Comparison of ENCODE assay signal across 1 cellular context in the genomic region with DNA sequence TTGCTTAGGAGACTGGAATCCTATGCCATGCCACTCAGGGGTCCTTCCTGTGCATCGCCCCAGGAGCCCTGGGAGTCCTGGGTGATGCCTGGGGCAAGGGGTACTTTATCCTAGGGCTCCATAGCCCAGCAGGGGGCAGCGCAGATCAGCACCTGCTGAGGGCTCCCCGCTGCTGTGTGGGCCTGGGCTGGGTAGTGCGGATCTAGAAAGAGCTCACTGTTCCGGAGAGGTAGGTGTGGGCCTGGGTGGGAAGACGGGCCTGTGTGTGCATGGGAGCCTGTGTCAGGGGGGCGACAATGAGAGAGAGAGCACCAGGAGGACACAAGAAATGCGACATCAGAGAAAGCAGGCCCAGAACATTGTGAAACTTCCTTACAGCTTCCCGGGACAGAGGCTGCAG.
TF ChIP-seq lines count a peak whose summit lies in the region.

No MANE protein-coding gene starts in this region.

TF ChIP-seq in GM12878, 131 proteins besides CTCF, POLR2A, EP300 and RAD21 (continued from another document):
- TF ChIP-seq MYB (IDR thresholded peaks at IDR 0.05; ENCODE audit: borderline replicate concordance, low read depth, low read length) (no peak), CHD2 (IDR thresholded peaks at IDR 0.05; ENCODE audit: borderline replicate concordance, low read depth, low read length) (no peak), JUNB (IDR thresholded peaks at IDR 0.05) (no peak), SREBF2 (IDR thresholded peaks at IDR 0.05; ENCODE audit: low read length) (no peak), SMAD1 (IDR thresholded peaks at IDR 0.05; ENCODE audit: low read depth, partially characterized antibody) (no peak), MTA2 (IDR thresholded peaks at IDR 0.05; ENCODE audit: low read depth) (no peak), NRF1 (conservative IDR thresholded peaks at IDR 0.05; ENCODE audit: low read depth, low read length) (no peak), ETV6 (conservative IDR thresholded peaks at IDR 0.05 in 1 of 2, IDR thresholded peaks at IDR 0.05 in 1 of 2; ENCODE audit: borderline replicate concordance in 1 of 2, low read depth in 1 of 2) (no peak), PML (IDR thresholded peaks at IDR 0.05; ENCODE audit: low read length) (no peak), JUND (IDR thresholded peaks at IDR 0.05; ENCODE audit: low read depth, low read length) (no peak), CBFB (IDR thresholded peaks at IDR 0.05; ENCODE audit: low read depth) (no peak), NFIC (IDR thresholded peaks at IDR 0.05; ENCODE audit: low read depth, low read length) (no peak), ZSCAN29 (IDR thresholded peaks at IDR 0.05) (no peak)
